In the genomic region with DNA sequence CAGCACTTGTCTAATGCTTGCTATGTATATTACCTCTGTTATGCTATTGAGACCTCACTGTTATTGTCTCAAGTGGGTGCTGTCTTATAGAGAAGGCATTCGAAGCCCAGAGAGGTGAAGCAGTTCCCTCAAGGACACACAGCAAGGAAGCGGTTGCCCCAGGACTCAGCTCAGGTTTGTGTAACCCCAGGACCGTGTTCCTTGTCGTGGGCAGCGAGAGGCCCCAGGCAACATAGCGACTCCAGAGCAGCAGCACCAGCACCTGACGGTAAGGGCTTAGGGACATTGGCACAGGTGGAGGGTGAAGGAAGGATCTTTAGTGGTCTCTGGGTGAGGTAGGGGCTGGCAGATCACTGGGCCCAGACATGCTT, we compare ENCODE assay signal across 2 cellular contexts.
TF ChIP-seq lines count a peak whose summit lies in the region.

No MANE protein-coding gene starts in this region.

TF ChIP-seq in A549, 52 proteins besides CTCF, POLR2A, EP300 and RAD21:
- TF ChIP-seq JUN (IDR thresholded peaks at IDR 0.05) (no peak), USF2 (IDR thresholded peaks at IDR 0.05) (no peak), HOXA7 (CRISPR knock-in tag; IDR thresholded peaks at IDR 0.05) (no peak), HOXB13 (CRISPR knock-in tag; IDR thresholded peaks at IDR 0.05; ENCODE audit: low read depth) (no peak), ZFP36 (IDR thresholded peaks at IDR 0.05; ENCODE audit: borderline replicate concordance, partially characterized antibody) (peak; percentile 46)

TF ChIP-seq in K562, 482 proteins besides CTCF, POLR2A, EP300 and RAD21:
- TF ChIP-seq ZNF217 (CRISPR knock-in tag; IDR thresholded peaks at IDR 0.05) (no peak), SREBF2 (CRISPR knock-in tag; IDR thresholded peaks at IDR 0.05) (no peak), RBM25 (IDR thresholded peaks at IDR 0.05; ENCODE audit: low read depth, low read length, severe bottlenecking) (peak; percentile 80), ZFP36 (IDR thresholded peaks at IDR 0.05; ENCODE audit: low read depth, low read length, partially characterized antibody) (peak; percentile 72), BCOR (IDR thresholded peaks at IDR 0.05) (peak; percentile 52; the same call in 1 of the 2 replicates), KDM1A (IDR thresholded peaks at IDR 0.05) (peak; percentile 33 to 53; a peak in 2 of 4 replicates)
